In the genomic region with DNA sequence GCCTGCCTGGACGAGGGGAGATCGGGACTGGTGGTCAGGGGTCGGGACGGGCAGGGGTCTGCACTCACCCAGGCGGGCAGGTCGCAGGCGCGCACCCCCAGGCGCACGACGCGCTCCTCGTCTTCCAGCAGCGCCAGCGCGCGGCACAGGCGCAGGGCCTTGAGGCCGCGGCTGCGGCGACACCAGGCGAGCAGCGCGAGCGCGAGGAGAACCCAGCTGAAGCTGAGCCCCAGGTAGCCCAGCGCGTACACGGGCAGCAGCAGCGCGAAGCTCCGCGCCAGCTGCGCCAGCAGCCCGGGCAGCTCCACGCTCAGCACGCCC, we compare ENCODE assay signal across 8 cellular contexts.
DNase-seq lines count a peak whose midpoint lies in the region; ATAC-seq lines count a peak whose summit lies in the region.

No MANE protein-coding gene starts in this region.

- H3K4me3 Mint-ChIP-seq in central memory CD8-positive, alpha-beta T cell: peak overlapping the region; percentile 87

- no peaks in the 10 kb centered on the region for H3K9me3 ChIP-seq in HUES6 (ENCODE audit: control insufficient read depth, insufficient read depth, low read depth, low read length)

- H3K27me3 Mint-ChIP-seq in central memory CD8-positive, alpha-beta T cell: no peaks in the 10 kb centered on the region

- peak overlapping the region; percentile 92 for H3K27ac Mint-ChIP-seq in central memory CD8-positive, alpha-beta T cell (ENCODE audit: low read depth)

- ATAC-seq in GM21529 (IDR thresholded peaks at IDR 0.05; ENCODE audit: unreplicated experiment): peak; percentile 53
- peak; percentile 54 for ATAC-seq in central memory CD8-positive, alpha-beta T cell (replicated peaks; ENCODE audit: extremely low read depth, poor library complexity, severe bottlenecking)

- H3K4me1 ChIP-seq in HUES6 (ENCODE audit: control insufficient read depth, insufficient read depth, low read length): peaks cover 23% of the 10 kb centered on the region

- DNase-seq in NCI-H1436 (lab: John Stamatoyannopoulos, UW): peak; percentile 22
- no peak for DNase-seq in NCI-H1436 treated with DMSO at 0.1 percent for 48 hours (lab: John Stamatoyannopoulos, UW)
- DNase-seq in SW480 (ENCODE audit: low spot score): peak; percentile 82
- DNase-seq in central memory CD8-positive, alpha-beta T cell (ENCODE audit: low spot score in 2 of 2): peak; percentile 53 to 64
- peak; percentile 83 for DNase-seq in kidney tubule cell (ENCODE audit: low spot score)
- peak; percentile 19 to 20 for DNase-seq in stimulated activated CD4-positive, alpha-beta T cell treated with anti-CD3 and anti-CD28 coated beads, Interleukin-1b, Interleukin-23, amount 100 ng/mL, for 1 hour (ENCODE audit: low read depth in 2 of 2)

- H3K27ac ChIP-seq in HUES6 (ENCODE audit: low read depth, low read length): peak overlapping the region; percentile 46; the same call in 1 of the 2 replicates

- H3K36me3 ChIP-seq in HUES6 (ENCODE audit: control insufficient read depth, insufficient read depth, low read length): 0 out of 2 replicates have a peak, but pooled peaks cover 2% of the 10 kb centered on the region

- H3K4me3 ChIP-seq in HUES6 (ENCODE audit: low read depth, low read length): peak overlapping the region; percentile 98

- peaks cover 3% of the 10 kb centered on the region for H3K27me3 ChIP-seq in HUES6 (ENCODE audit: control insufficient read depth, insufficient read depth, low read length)

- H3K9ac ChIP-seq in HUES6 (ENCODE audit: low read length): peak overlapping the region; percentile 83

- peaks cover 37% of the 10 kb centered on the region for H3K36me3 Mint-ChIP-seq in central memory CD8-positive, alpha-beta T cell (ENCODE audit: insufficient read depth)

- H3K4me1 Mint-ChIP-seq in central memory CD8-positive, alpha-beta T cell: peaks cover 26% of the 10 kb centered on the region

- H3K9me3 Mint-ChIP-seq in central memory CD8-positive, alpha-beta T cell: no peaks in the 10 kb centered on the region
